ENCODE assay signal across 9 cellular contexts in the genomic region with DNA sequence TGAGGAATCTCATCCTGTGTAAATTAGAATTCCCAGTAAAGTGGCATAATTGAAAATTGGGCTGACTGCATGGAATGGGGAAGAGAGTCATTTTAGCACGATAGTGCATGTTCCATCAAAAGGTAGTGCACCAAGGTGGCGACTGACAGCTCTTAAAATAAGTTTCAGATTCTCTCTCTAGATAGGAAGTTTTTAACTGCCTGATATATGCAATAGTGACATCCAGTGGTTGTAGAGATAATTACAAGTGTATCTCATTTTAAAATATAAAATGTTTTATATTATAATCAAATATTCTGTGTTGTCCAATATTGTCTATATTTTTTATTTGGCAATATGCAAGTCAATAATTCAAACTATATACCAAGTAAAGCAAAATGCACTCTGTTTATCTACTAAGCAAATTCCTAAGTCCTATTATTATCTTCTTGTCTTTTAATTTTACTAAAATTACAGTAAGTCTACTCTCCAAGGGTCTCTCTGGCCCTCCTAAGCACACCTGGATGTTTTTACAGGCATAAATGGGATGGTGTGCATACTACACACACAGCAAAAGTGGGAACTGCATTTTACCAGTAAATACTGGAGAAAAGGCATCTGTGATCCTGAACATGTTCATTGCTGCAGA.
DNase-seq lines count a peak whose midpoint lies in the region; ATAC-seq and TF ChIP-seq lines count a peak whose summit lies in the region.
"Had no signal": no experiment of that assay in that cellular context is flagged by ENCODE, and none has a peak within 500 bp of the region (broad histone marks: within the 10 kb centered on the region; RNA-seq: fewer than 3 reads in every experiment).

No MANE protein-coding gene starts in this region.

- no peak overlapping the region for H3K27ac ChIP-seq in coronary artery
- no peak overlapping the region for H3K27ac ChIP-seq in neural cell (ENCODE audit: low read length)

- no peaks in the 10 kb centered on the region for H3K9me3 Mint-ChIP-seq in activated naive CD4-positive, alpha-beta T cell treated with anti-CD3 and anti-CD28 coated beads, Interleukin-2, amount 50 U/mL, for 24 hours
- H3K9me3 Mint-ChIP-seq: stimulated activated naive CD8-positive, alpha-beta T cell treated with anti-CD3 and anti-CD28 coated beads, Interleukin-15, Interleukin-2, amounts not matched to agents 100 ng/mL and 50 ng/mL, for 24 hours had no signal

- no peak overlapping the region for H2AFZ ChIP-seq in neural cell (ENCODE audit: low read depth, low read length)

- H3K36me3 ChIP-seq in neural cell (ENCODE audit: insufficient read depth, low read length), result no peaks in the 10 kb centered on the region

- H3K79me2 ChIP-seq in neural cell (replicated peaks; ENCODE audit: insufficient read depth, low read length), result no peaks in the 10 kb centered on the region

- peak overlapping the region; percentile 21 for H3K4me3 Mint-ChIP-seq in activated naive CD4-positive, alpha-beta T cell treated with anti-CD3 and anti-CD28 coated beads, Interleukin-2, amount 50 U/mL, for 24 hours
- H3K4me3 Mint-ChIP-seq: stimulated activated naive CD8-positive, alpha-beta T cell treated with anti-CD3 and anti-CD28 coated beads, Interleukin-15, Interleukin-2, amounts not matched to agents 100 ng/mL and 50 ng/mL, for 24 hours had no signal

- TF ChIP-seq EP300 in neural cell (conservative IDR thresholded peaks at IDR 0.05; ENCODE audit: poor library complexity, severe bottlenecking), result no peak

- TF ChIP-seq RAD21 in neural cell (conservative IDR thresholded peaks at IDR 0.05), result peak; percentile 79

- no peaks in the 10 kb centered on the region for H4K20me1 ChIP-seq in neural cell (ENCODE audit: insufficient read depth)

- H3K27me3 Mint-ChIP-seq in activated naive CD4-positive, alpha-beta T cell treated with anti-CD3 and anti-CD28 coated beads, Interleukin-2, amount 50 U/mL, for 24 hours, result no peaks in the 10 kb centered on the region
- H3K27me3 Mint-ChIP-seq: stimulated activated naive CD8-positive, alpha-beta T cell treated with anti-CD3 and anti-CD28 coated beads, Interleukin-15, Interleukin-2, amounts not matched to agents 100 ng/mL and 50 ng/mL, for 24 hours had no signal

- no peaks in the 10 kb centered on the region for H3K27me3 ChIP-seq in neural cell (ENCODE audit: insufficient read depth, low read depth, low read length)

- H3K4me3 ChIP-seq in coronary artery (no peak overlapping the region), neural cell (ENCODE audit: low read length) (no peak overlapping the region)

- peaks cover 13% of the 10 kb centered on the region for H3K4me1 Mint-ChIP-seq in activated naive CD4-positive, alpha-beta T cell treated with anti-CD3 and anti-CD28 coated beads, Interleukin-2, amount 50 U/mL, for 24 hours

- peak; percentile 44 for TF ChIP-seq CTCF in coronary artery (IDR thresholded peaks at IDR 0.05)
- TF ChIP-seq CTCF in neural cell (IDR thresholded peaks at IDR 0.05; ENCODE audit: poor library complexity, severe bottlenecking), result peak; percentile 73

- no peaks in the 10 kb centered on the region for H3K9me2 ChIP-seq in neural cell (ENCODE audit: insufficient read depth, low read length)

- H3K27ac Mint-ChIP-seq in activated naive CD4-positive, alpha-beta T cell treated with anti-CD3 and anti-CD28 coated beads, Interleukin-2, amount 50 U/mL, for 24 hours, result no peak overlapping the region
- H3K27ac Mint-ChIP-seq: stimulated activated naive CD8-positive, alpha-beta T cell treated with anti-CD3 and anti-CD28 coated beads, Interleukin-15, Interleukin-2, amounts not matched to agents 100 ng/mL and 50 ng/mL, for 24 hours had no signal

- peak; percentile 57 for ATAC-seq in HG02885 (IDR thresholded peaks at IDR 0.05; ENCODE audit: poor library complexity, unreplicated experiment)

- H3K4me2 ChIP-seq in neural cell (ENCODE audit: low read length), result no peak overlapping the region

- no peaks in the 10 kb centered on the region for H3K9me3 ChIP-seq in neural cell (ENCODE audit: low read length)

- no peaks in the 10 kb centered on the region for H3K36me3 Mint-ChIP-seq in activated naive CD4-positive, alpha-beta T cell treated with anti-CD3 and anti-CD28 coated beads, Interleukin-2, amount 50 U/mL, for 24 hours

- no peak overlapping the region for H3K9ac ChIP-seq in neural cell (ENCODE audit: low read length)

- DNase-seq in activated naive CD4-positive, alpha-beta T cell treated with anti-CD3 and anti-CD28 coated beads, Interleukin-2, amount 50 U/mL, for 16 hours, result no peak
- DNase-seq in NOMO-1 (lab: John Stamatoyannopoulos, UW; ENCODE audit: unreplicated experiment in 2 of 2) (peak; percentile 7 to 64), coronary artery (ENCODE audit: low spot score) (no peak), mucosa of gallbladder (ENCODE audit: low spot score) (no peak)
- no peak for DNase-seq in stimulated activated naive CD4-positive, alpha-beta T cell treated with Interleukin-2 at 50 U/mL for 16 hours (lab: John Stamatoyannopoulos, UW)

- no peaks in the 10 kb centered on the region for H3F3A ChIP-seq in neural cell (ENCODE audit: insufficient read depth, low read length, poor library complexity, severe bottlenecking)

TF ChIP-seq in neural cell, 6 proteins besides CTCF, POLR2A, EP300 and RAD21:
- TF ChIP-seq TAF1 (IDR thresholded peaks at IDR 0.05; ENCODE audit: low read depth), result no peak
- TF ChIP-seq, protein P1, sequence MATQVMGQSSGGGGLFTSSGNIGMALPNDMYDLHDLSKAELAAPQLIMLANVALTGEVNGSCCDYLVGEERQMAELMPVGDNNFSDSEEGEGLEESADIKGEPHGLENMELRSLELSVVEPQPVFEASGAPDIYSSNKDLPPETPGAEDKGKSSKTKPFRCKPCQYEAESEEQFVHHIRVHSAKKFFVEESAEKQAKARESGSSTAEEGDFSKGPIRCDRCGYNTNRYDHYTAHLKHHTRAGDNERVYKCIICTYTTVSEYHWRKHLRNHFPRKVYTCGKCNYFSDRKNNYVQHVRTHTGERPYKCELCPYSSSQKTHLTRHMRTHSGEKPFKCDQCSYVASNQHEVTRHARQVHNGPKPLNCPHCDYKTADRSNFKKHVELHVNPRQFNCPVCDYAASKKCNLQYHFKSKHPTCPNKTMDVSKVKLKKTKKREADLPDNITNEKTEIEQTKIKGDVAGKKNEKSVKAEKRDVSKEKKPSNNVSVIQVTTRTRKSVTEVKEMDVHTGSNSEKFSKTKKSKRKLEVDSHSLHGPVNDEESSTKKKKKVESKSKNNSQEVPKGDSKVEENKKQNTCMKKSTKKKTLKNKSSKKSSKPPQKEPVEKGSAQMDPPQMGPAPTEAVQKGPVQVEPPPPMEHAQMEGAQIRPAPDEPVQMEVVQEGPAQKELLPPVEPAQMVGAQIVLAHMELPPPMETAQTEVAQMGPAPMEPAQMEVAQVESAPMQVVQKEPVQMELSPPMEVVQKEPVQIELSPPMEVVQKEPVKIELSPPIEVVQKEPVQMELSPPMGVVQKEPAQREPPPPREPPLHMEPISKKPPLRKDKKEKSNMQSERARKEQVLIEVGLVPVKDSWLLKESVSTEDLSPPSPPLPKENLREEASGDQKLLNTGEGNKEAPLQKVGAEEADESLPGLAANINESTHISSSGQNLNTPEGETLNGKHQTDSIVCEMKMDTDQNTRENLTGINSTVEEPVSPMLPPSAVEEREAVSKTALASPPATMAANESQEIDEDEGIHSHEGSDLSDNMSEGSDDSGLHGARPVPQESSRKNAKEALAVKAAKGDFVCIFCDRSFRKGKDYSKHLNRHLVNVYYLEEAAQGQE (IDR thresholded peaks at IDR 0.05; ENCODE audit: borderline replicate concordance), result no peak
- no peak for TF ChIP-seq EZH2 (IDR thresholded peaks at IDR 0.05; ENCODE audit: borderline replicate concordance, insufficient read depth, low read length, poor library complexity, severe bottlenecking)
- TF ChIP-seq MXI1 (conservative IDR thresholded peaks at IDR 0.05; ENCODE audit: poor library complexity, severe bottlenecking), result no peak
- no peak for TF ChIP-seq POLR2AphosphoS5 (IDR thresholded peaks at IDR 0.05)
- TF ChIP-seq SMC3 (conservative IDR thresholded peaks at IDR 0.05; ENCODE audit: poor library complexity), result peak; percentile 81

Comparison
In these comparisons a context has a peak if more than half of its experiments do, and no peak if none do; other contexts are left out.
1. DNase-seq: peak in NOMO-1 (2 of 2); none in activated naive CD4-positive, alpha-beta T cell treated with anti-CD3 and anti-CD28 coated beads, Interleukin-2, amount 50 U/mL, for 16 hours (single experiment), coronary artery (single experiment), stimulated activated naive CD4-positive, alpha-beta T cell treated with Interleukin-2 at 50 U/mL for 16 hours (single experiment) and mucosa of gallbladder (single experiment).